8 cellular contexts compared by ENCODE assay signal in the genomic region with DNA sequence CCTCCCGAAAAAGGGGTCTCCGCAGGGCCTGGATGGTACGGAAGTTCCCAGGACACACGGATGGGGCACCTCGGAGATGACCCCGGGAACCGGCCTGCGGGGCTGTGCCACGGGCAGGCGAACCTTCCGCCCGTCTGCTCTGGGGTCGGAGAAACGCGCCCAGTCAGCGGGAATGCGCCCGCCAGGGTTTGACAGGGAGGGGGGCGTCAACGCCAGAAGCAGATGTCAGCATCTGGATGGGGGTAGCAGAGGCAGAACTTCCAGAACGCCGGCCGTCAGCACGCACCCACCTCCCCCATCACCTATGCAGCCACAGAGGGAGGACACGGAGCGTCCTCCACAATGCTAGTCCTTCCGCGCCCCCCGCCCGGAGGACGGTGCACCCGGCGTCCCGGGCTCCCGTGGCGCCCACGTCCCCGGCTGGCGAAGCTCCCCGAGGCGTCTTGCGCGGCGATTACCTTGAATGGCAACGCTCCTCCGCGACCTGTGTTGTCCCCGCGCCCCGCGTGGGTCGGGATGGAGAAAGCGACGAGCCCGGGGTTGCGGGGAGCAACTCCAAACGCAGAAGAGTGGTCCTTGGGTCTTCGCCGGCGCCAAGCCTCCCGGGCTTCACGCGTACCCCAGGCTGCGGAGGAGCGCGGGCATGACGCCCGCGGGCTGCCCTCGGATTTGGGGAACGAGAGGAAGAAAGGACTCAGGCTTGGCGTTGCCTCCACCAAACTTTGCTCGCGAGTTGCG. TPM values are rescaled to one million over a fixed set of nuclear protein-coding genes. Genes with fewer than 3 reads are reported as not detected.
DNase-seq lines count a peak whose midpoint lies in the region; ATAC-seq and TF ChIP-seq lines count a peak whose summit lies in the region.

No MANE protein-coding gene starts in this region.

- no peaks in the 10 kb centered on the region for H3K9me3 Mint-ChIP-seq in activated T-helper 2 cell treated with anti-CD3 and anti-CD28 coated beads, Interferon-gamma antibody, Interleukin-2, Interleukin-4, amounts not matched to agents 10 μg/mL and 5 μg/mL and 100 μg/mL, durations not matched to agents 14 hours and 24 hours and 36 hours

- no peaks in the 10 kb centered on the region for H3K36me3 Mint-ChIP-seq in activated T-helper 2 cell treated with anti-CD3 and anti-CD28 coated beads, Interferon-gamma antibody, Interleukin-2, Interleukin-4, amounts not matched to agents 10 μg/mL and 5 μg/mL and 100 μg/mL, durations not matched to agents 14 hours and 24 hours and 36 hours (ENCODE audit: low read depth)

- intact Hi-C loops in upper lobe of right lung (cut with DNase I), result no loop called here
- intact Hi-C loops in activated T-helper 2 cell treated with anti-CD3 and anti-CD28 coated beads, Interferon-gamma antibody, Interleukin-2, Interleukin-4, amounts not matched to agents 10 μg/mL and 5 μg/mL and 100 μg/mL, durations not matched to agents 14 hours and 24 hours and 36 hours (cut with micrococcal nuclease), result no loop called here

- H3K27me3 ChIP-seq in upper lobe of right lung, result peaks cover 35% of the 10 kb centered on the region

- H3K36me3 ChIP-seq in upper lobe of right lung, result no peaks in the 10 kb centered on the region

- no peaks in the 10 kb centered on the region for H3K4me1 Mint-ChIP-seq in activated T-helper 2 cell treated with anti-CD3 and anti-CD28 coated beads, Interferon-gamma antibody, Interleukin-2, Interleukin-4, amounts not matched to agents 10 μg/mL and 5 μg/mL and 100 μg/mL, durations not matched to agents 14 hours and 24 hours and 36 hours (ENCODE audit: low read depth)

- peaks cover 54% of the 10 kb centered on the region for H3K27me3 Mint-ChIP-seq in activated T-helper 2 cell treated with anti-CD3 and anti-CD28 coated beads, Interferon-gamma antibody, Interleukin-2, Interleukin-4, amounts not matched to agents 10 μg/mL and 5 μg/mL and 100 μg/mL, durations not matched to agents 14 hours and 24 hours and 36 hours (ENCODE audit: low read depth)

- no peak overlapping the region for H3K4me3 Mint-ChIP-seq in activated T-helper 2 cell treated with anti-CD3 and anti-CD28 coated beads, Interferon-gamma antibody, Interleukin-2, Interleukin-4, amounts not matched to agents 10 μg/mL and 5 μg/mL and 100 μg/mL, durations not matched to agents 14 hours and 24 hours and 36 hours (ENCODE audit: low read depth)

- ATAC-seq in upper lobe of right lung, result peak; percentile 2

- H3K27ac ChIP-seq in cingulate gyrus (ENCODE audit: low read depth, low read length) (peak overlapping the region; percentile 95), upper lobe of right lung (peak overlapping the region; percentile 65)

- H3K4me3 ChIP-seq in upper lobe of right lung, result peak overlapping the region; percentile 58

- H3K9me3 ChIP-seq in upper lobe of right lung, result no peaks in the 10 kb centered on the region

- no peak overlapping the region for H3K27ac Mint-ChIP-seq in activated T-helper 2 cell treated with anti-CD3 and anti-CD28 coated beads, Interferon-gamma antibody, Interleukin-2, Interleukin-4, amounts not matched to agents 10 μg/mL and 5 μg/mL and 100 μg/mL, durations not matched to agents 14 hours and 24 hours and 36 hours

- no peak for TF ChIP-seq CTCF in upper lobe of right lung (IDR thresholded peaks at IDR 0.05)

- peaks cover 3% of the 10 kb centered on the region for H3K4me1 ChIP-seq in upper lobe of right lung

- peak; percentile 73 for DNase-seq in NCI-H2227 (lab: John Stamatoyannopoulos, UW; ENCODE audit: unreplicated experiment)
- no peak for DNase-seq in NCI-H2227 treated with DMSO at 0.1 percent for 48 hours (lab: John Stamatoyannopoulos, UW)
- DNase-seq in lung microvascular endothelial cell (ENCODE audit: low read depth in 2 of 2), result peak; percentile 1 to 3
- DNase-seq in upper lobe of right lung, result no peak
- DNase-seq in activated T-helper 2 cell treated with anti-CD3 and anti-CD28 coated beads, Interferon-gamma antibody, Interleukin-2, Interleukin-4, amounts not matched to agents 10 μg/mL and 5 μg/mL and 100 μg/mL, durations not matched to agents 14 hours and 24 hours and 36 hours (ENCODE audit: low spot score), result no peak
- DNase-seq in NCI-H1930 (lab: John Stamatoyannopoulos, UW), result no peak
- DNase-seq in cortex of kidney (lab: John Stamatoyannopoulos, UW), result no peak

RNA-seq across cellular contexts. Expression of gene FGFR2, which starts 0.6 kb away (rescaled TPM):
- total RNA-seq in lung microvascular endothelial cell (not detected in 2 replicates), upper lobe of right lung (58.7 TPM)
- total RNA-seq in activated T-helper 2 cell treated with anti-CD3 and anti-CD28 coated beads, Interferon-gamma antibody, Interleukin-2, Interleukin-4, amounts not matched to agents 10 μg/mL and 5 μg/mL and 100 μg/mL, durations not matched to agents 14 hours and 24 hours and 36 hours, result not detected in 2 replicates

Comparison
In these comparisons a context has a peak if more than half of its experiments do, and no peak if none do; other contexts are left out.
1. DNase-seq: peak in NCI-H2227 (single experiment) and lung microvascular endothelial cell (2 of 2); none in NCI-H2227 treated with DMSO at 0.1 percent for 48 hours (single experiment), upper lobe of right lung (single experiment), activated T-helper 2 cell treated with anti-CD3 and anti-CD28 coated beads, Interferon-gamma antibody, Interleukin-2, Interleukin-4, amounts not matched to agents 10 μg/mL and 5 μg/mL and 100 μg/mL, durations not matched to agents 14 hours and 24 hours and 36 hours (single experiment), NCI-H1930 (0 of 2) and cortex of kidney (single experiment).
2. RNA of gene FGFR2, which starts 0.6 kb away (total RNA-seq): 58.7 TPM in upper lobe of right lung (single experiment); not detected in lung microvascular endothelial cell and not detected in activated T-helper 2 cell treated with anti-CD3 and anti-CD28 coated beads, Interferon-gamma antibody, Interleukin-2, Interleukin-4, amounts not matched to agents 10 μg/mL and 5 μg/mL and 100 μg/mL, durations not matched to agents 14 hours and 24 hours and 36 hours; every median in the first group is over 10 times any median in the second.